1 cellular context compared by ENCODE assay signal in the genomic region with DNA sequence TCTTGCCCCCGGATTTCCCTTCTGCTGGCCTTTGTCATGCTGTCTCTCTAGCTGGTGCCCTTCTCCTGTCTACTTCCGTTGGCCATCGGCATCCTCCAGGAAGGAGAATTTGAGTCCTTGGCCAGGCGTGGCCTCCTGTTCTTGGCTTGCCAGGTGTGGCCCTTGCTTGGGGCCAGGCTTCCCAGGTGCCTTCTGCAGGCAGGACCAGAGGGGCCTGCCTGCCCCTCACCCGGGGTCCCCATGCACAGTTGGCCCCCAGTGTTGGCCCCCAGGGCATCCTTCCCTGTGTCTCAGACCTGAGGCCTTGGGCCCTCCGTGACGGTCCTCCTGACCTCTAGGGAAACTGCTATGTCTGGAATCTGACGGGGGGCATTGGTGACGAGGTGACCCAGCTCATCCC.
TF ChIP-seq lines count a peak whose summit lies in the region.

No MANE protein-coding gene starts in this region.

TF ChIP-seq in WTC11, 78 proteins besides CTCF, POLR2A, EP300 and RAD21:
- TF ChIP-seq AFF4 (CRISPR knock-in tag; IDR thresholded peaks at IDR 0.05; ENCODE audit: borderline replicate concordance) (no peak), JAZF1 (CRISPR knock-in tag; IDR thresholded peaks at IDR 0.05) (no peak), ZNF423 (CRISPR knock-in tag; IDR thresholded peaks at IDR 0.05) (no peak), FOXJ3 (CRISPR knock-in tag; IDR thresholded peaks at IDR 0.05; ENCODE audit: borderline replicate concordance) (no peak), ZBTB21 (CRISPR knock-in tag; IDR thresholded peaks at IDR 0.05; ENCODE audit: borderline replicate concordance) (no peak), MAX (CRISPR knock-in tag; IDR thresholded peaks at IDR 0.05) (no peak), FOXP4 (CRISPR knock-in tag; IDR thresholded peaks at IDR 0.05) (no peak)
- TF ChIP-seq, protein P1, sequence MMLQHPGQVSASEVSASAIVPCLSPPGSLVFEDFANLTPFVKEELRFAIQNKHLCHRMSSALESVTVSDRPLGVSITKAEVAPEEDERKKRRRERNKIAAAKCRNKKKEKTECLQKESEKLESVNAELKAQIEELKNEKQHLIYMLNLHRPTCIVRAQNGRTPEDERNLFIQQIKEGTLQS (CRISPR knock-in tag; conservative IDR thresholded peaks at IDR 0.05) = no peak
- TF ChIP-seq, protein P2, sequence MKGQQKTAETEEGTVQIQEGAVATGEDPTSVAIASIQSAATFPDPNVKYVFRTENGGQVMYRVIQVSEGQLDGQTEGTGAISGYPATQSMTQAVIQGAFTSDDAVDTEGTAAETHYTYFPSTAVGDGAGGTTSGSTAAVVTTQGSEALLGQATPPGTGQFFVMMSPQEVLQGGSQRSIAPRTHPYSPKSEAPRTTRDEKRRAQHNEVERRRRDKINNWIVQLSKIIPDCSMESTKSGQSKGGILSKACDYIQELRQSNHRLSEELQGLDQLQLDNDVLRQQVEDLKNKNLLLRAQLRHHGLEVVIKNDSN (CRISPR knock-in tag; IDR thresholded peaks at IDR 0.05) = no peak
